ENCODE assay signal across 11 cellular contexts in genomic region chr10:1736180-1736971, GRCh38. TPM values are rescaled to one million over a fixed set of nuclear protein-coding genes. Genes with fewer than 3 reads are reported as not detected.
DNase-seq lines count a peak whose midpoint lies in the region; ATAC-seq, FAIRE-seq and TF ChIP-seq lines count a peak whose summit lies in the region.
"Had no signal": no experiment of that assay in that cellular context is flagged by ENCODE, and none has a peak within 500 bp of the region (broad histone marks: within the 10 kb centered on the region; RNA-seq: fewer than 3 reads in every experiment).

No MANE protein-coding gene starts in this region.

- H3K27ac ChIP-seq in DND-41 (ENCODE audit: low read length) (no peak overlapping the region), H1 (ENCODE audit: low read depth, low read length) (no peak overlapping the region)
- H3K27ac ChIP-seq: PC-9 had no signal

- POLR2A ChIA-PET in H1 (lab: Charles Lee; ENCODE audit: partially characterized antibody): no interaction called here

- H3K9me3 ChIP-seq in DND-41 (ENCODE audit: insufficient read depth, low read length, severe bottlenecking) (no peaks in the 10 kb centered on the region), H1 (ENCODE audit: insufficient read depth in 2 of 2, low read depth in 1 of 2, low read length in 1 of 2) (no peaks in the 10 kb centered on the region), neuron (ENCODE audit: low read length) (no peaks in the 10 kb centered on the region)

- no peak overlapping the region for H2AK5ac ChIP-seq in H1 (ENCODE audit: low read depth, low read length)

- no peak overlapping the region for H4K5ac ChIP-seq in H1 (ENCODE audit: insufficient read length, low read depth, low read length)

- H2BK12ac ChIP-seq in H1 (ENCODE audit: low read depth, low read length): no peak overlapping the region

- no peak for TF ChIP-seq EP300 in H1 (IDR thresholded peaks at IDR 0.05; ENCODE audit: borderline replicate concordance in 1 of 2, low read depth in 2 of 2, low read length in 2 of 2)

- ATAC-seq in DND-41 (ENCODE audit: insufficient read depth, low read depth): 0 out of 3 replicates have a peak, but pooled peaks have one; percentile 30
- peak; percentile 1 for ATAC-seq in HG02642 (IDR thresholded peaks at IDR 0.05; ENCODE audit: poor library complexity, unreplicated experiment)
- ATAC-seq in HG03354 (IDR thresholded peaks at IDR 0.05; ENCODE audit: poor library complexity, severe bottlenecking, unreplicated experiment): no peak

- no peak for FAIRE-seq in H1 (lab: Jason Lieb, UNC)

- H2BK120ac ChIP-seq in H1 (replicated peaks; ENCODE audit: low read depth, low read length): no peak overlapping the region

- no peak for TF ChIP-seq RAD21 in H1 (IDR thresholded peaks at IDR 0.05 in 1 of 2, conservative IDR thresholded peaks at IDR 0.05 in 1 of 2; ENCODE audit: low read depth in 2 of 2, low read length in 2 of 2)

- H3K23ac ChIP-seq in H1 (ENCODE audit: insufficient read length): no peak overlapping the region

- no peak overlapping the region for H3K18ac ChIP-seq in H1 (ENCODE audit: extremely low read depth, low read length)

- H3K9ac ChIP-seq in DND-41 (ENCODE audit: low read depth, low read length) (peak overlapping the region; percentile 17; the same call in 1 of the 2 replicates), H1 (replicated peaks in 1 of 4; ENCODE audit: extremely low read depth in 1 of 4, low read depth in 3 of 4, low read length in 3 of 4) (peak overlapping the region in 1 of 4 experiments; percentile 29; a peak in 2 of 7 replicates)

- DNase-seq in DND-41 (no peak), H1 (ENCODE audit: low read depth in 1 of 2, low spot score in 2 of 2) (no peak), NCI-H1048 (lab: John Stamatoyannopoulos, UW) (no peak)
- no peak for DNase-seq in activated CD8-positive, alpha-beta memory T cell treated with anti-CD3 and anti-CD28 coated beads for 24 hours
- DNase-seq in activated CD4-positive, alpha-beta T cell treated with anti-CD3 and anti-CD28 coated beads for 1 hour: no peak
- DNase-seq: effector CD8-positive, alpha-beta T cell; HCEC 1CT; PC-9 had no signal

- peaks cover 11% of the 10 kb centered on the region; the same call in 1 of the 2 replicates for H3K23me2 ChIP-seq in H1 (ENCODE audit: low read depth, low read length)

- CTCF ChIA-PET in H1 (lab: Charles Lee; ENCODE audit: partially characterized antibody): interaction anchor here (0.9 to 3.8 kb wide), 5 partner anchors 16 to 38 kb away, joined by 3 to 14 read pairs (median 3); no protein-coding TSS in a partner anchor

- H2AFZ ChIP-seq in DND-41 (ENCODE audit: low read depth, low read length): no peak overlapping the region
- H2AFZ ChIP-seq in H1 (ENCODE audit: low read length): peak overlapping the region; percentile 15; the same call in 1 of the 2 replicates
- peak overlapping the region; percentile 91 for H2AFZ ChIP-seq in neuron (ENCODE audit: low read depth, low read length)
- H2AFZ ChIP-seq: PC-9 had no signal

- no peak for TF ChIP-seq CTCF in DND-41 (IDR thresholded peaks at IDR 0.05; ENCODE audit: borderline replicate concordance, extremely low read depth, low read length, poor library complexity, severe bottlenecking)
- TF ChIP-seq CTCF in H1 (IDR thresholded peaks at IDR 0.05; ENCODE audit: control extremely low read depth in 1 of 3, insufficient read depth in 1 of 3, low read depth in 1 of 3, low read length in 3 of 3): no peak

- 9% methylated on average over 42 of the region's 43 CpGs; no CpG with 5 or more reads in 1 of the 2 experiments for whole genome bisulfite sequencing in H1 (ENCODE audit: extremely low coverage in 1 of 2, insufficient coverage in 1 of 2, insufficient read length in 1 of 2, insufficient replicate concordance in 2 of 2, low coverage in 1 of 2, low lambda C conversion rate in 2 of 2, missing lambda C conversion rate in 1 of 2), 2 experiments

- H3K4ac ChIP-seq in H1 (replicated peaks; ENCODE audit: insufficient read length, low read depth, low read length): no peak overlapping the region

- H3K79me1 ChIP-seq in H1 (ENCODE audit: low read depth, low read length): no peaks in the 10 kb centered on the region

- no peak overlapping the region for H2BK5ac ChIP-seq in H1 (ENCODE audit: low read depth, low read length)

- H2BK20ac ChIP-seq in H1 (ENCODE audit: low read length): no peak overlapping the region

- H3K4me1 ChIP-seq in DND-41 (ENCODE audit: insufficient read depth, low read length): peaks cover 23% of the 10 kb centered on the region
- peaks cover 0 to 11% (median 4%) of the 10 kb centered on the region in 4 experiments; a peak in 5 of 7 replicates for H3K4me1 ChIP-seq in H1 (replicated peaks in 1 of 4; ENCODE audit: control insufficient read depth in 3 of 4, insufficient read depth in 4 of 4, low read length in 3 of 4)
- peaks cover 14% of the 10 kb centered on the region for H3K4me1 ChIP-seq in neuron (ENCODE audit: insufficient read depth, low read length)

- H3K4me3 ChIP-seq in DND-41 (ENCODE audit: low read depth in 1 of 2, low read length in 2 of 2) (peak overlapping the region in 1 of 2 experiments; percentile 36; a peak in 2 of 4 replicates), H1 (ENCODE audit: extremely low read depth in 1 of 4, insufficient read depth in 2 of 4, low read depth in 3 of 4, low read length in 4 of 4) (peak overlapping the region; percentile 41 to 68 (median 54)), neuron (ENCODE audit: low read length) (peak overlapping the region; percentile 40)
- H3K4me3 ChIP-seq: PC-9 had no signal

- no peaks in the 10 kb centered on the region for H3K79me2 ChIP-seq in DND-41 (ENCODE audit: insufficient read depth, low read length)
- no peaks in the 10 kb centered on the region for H3K79me2 ChIP-seq in H1 (ENCODE audit: control insufficient read depth in 1 of 2, insufficient read depth in 2 of 2, low read length in 2 of 2)

- TF ChIP-seq POLR2A in H1 (IDR thresholded peaks at IDR 0.05; ENCODE audit: control extremely low read depth in 1 of 2, low read depth in 2 of 2, low read length in 2 of 2): no peak

- peaks cover 63% of the 10 kb centered on the region for H3K27me3 ChIP-seq in DND-41 (ENCODE audit: insufficient read depth, low read length, poor library complexity)
- H3K27me3 ChIP-seq in H1 (replicated peaks in 1 of 4; ENCODE audit: control insufficient read depth in 3 of 4, extremely low read depth in 1 of 4, insufficient read depth in 3 of 4, low read length in 3 of 4): peaks cover 0 to 28% (median 20%) of the 10 kb centered on the region in 4 experiments; a peak in 6 of 7 replicates
- H3K27me3 ChIP-seq in neuron (ENCODE audit: insufficient read depth, low read length): peaks cover 69% of the 10 kb centered on the region

- 0 out of 2 replicates have a peak overlapping the region, but pooled peaks have one; percentile 45 for H4K8ac ChIP-seq in H1 (ENCODE audit: extremely low read depth, insufficient read depth, low read length)

- H3K14ac ChIP-seq in H1 (ENCODE audit: insufficient read length): no peak overlapping the region

- no peak overlapping the region for H4K91ac ChIP-seq in H1 (replicated peaks; ENCODE audit: insufficient read length, low read length)

- H4K20me1 ChIP-seq in DND-41 (ENCODE audit: insufficient read depth, low read length): no peaks in the 10 kb centered on the region
- H4K20me1 ChIP-seq in H1 (replicated peaks in 1 of 2; ENCODE audit: control insufficient read depth in 1 of 2, insufficient read depth in 2 of 2, low read length in 2 of 2): peaks cover 0 to 1% of the 10 kb centered on the region in 2 experiments

- H3K4me2 ChIP-seq in DND-41 (ENCODE audit: insufficient read depth, low read length) (peak overlapping the region; percentile 57), H1 (ENCODE audit: insufficient read depth in 1 of 2, low read depth in 2 of 2, low read length in 2 of 2) (peak overlapping the region; percentile 75 to 86)
- H3K4me2 ChIP-seq: PC-9 had no signal

- no peak overlapping the region for H3K56ac ChIP-seq in H1 (replicated peaks; ENCODE audit: insufficient read length, low read depth, low read length)

- H2BK15ac ChIP-seq in H1 (ENCODE audit: low read length): no peak overlapping the region

- H3K36me3 ChIP-seq in DND-41 (ENCODE audit: insufficient read depth, low read length) (no peaks in the 10 kb centered on the region), H1 (ENCODE audit: control insufficient read depth in 2 of 4, insufficient read depth in 4 of 4, low read length in 3 of 4) (no peaks in the 10 kb centered on the region), neuron (ENCODE audit: insufficient read depth, low read length) (no peaks in the 10 kb centered on the region)

TF ChIP-seq in H1, 55 proteins besides CTCF, POLR2A, EP300 and RAD21 (continues in another document):
- peak; percentile 33 for TF ChIP-seq KDM4A (IDR thresholded peaks at IDR 0.05; ENCODE audit: low read depth, low read length, severe bottlenecking)
- no peak for TF ChIP-seq MAX (IDR thresholded peaks at IDR 0.05)
- TF ChIP-seq SUZ12 (IDR thresholded peaks at IDR 0.05; ENCODE audit: low read length): peak; percentile 24; the same call in 1 of the 2 replicates
- TF ChIP-seq EZH2 (IDR thresholded peaks at IDR 0.05; ENCODE audit: low read depth, low read length, severe bottlenecking): peak; percentile 64
- TF ChIP-seq CTBP2 (IDR thresholded peaks at IDR 0.05; ENCODE audit: borderline replicate concordance, insufficient read depth, insufficient read length, low read length): no peak
- no peak for TF ChIP-seq TAF7 (optimal IDR thresholded peaks at IDR 0.05; ENCODE audit: borderline replicate concordance, low read depth, low read length)
- TF ChIP-seq E2F6 (IDR thresholded peaks at IDR 0.05): peak; percentile 59
- peak; percentile 57 for TF ChIP-seq RNF2 (IDR thresholded peaks at IDR 0.05; ENCODE audit: borderline replicate concordance, low read depth, low read length, missing control alignments, poor library complexity, severe bottlenecking)

RNA-seq across cellular contexts. Expression of gene ADARB2, which starts 0.9 kb away (rescaled TPM):
- 2.7 and 2.8 TPM in 2 replicates for total RNA-seq in H1 (2021; fragmentation: NEBNext Ultra II Directional; extraction: Animal tissue kit (Norgen Biotek cat#: 25700))
- polyA plus RNA-seq in H1 (2011; rRNA removed): 2.2 and 3.9 TPM in 2 replicates
- polyA plus RNA-seq in H1 (2011; cell fraction: cytosol; rRNA removed): 3.0 TPM
- 7.6 TPM for polyA plus RNA-seq in H1 (2011; cell fraction: nucleus; rRNA removed)
- 1.7 to 2.8 TPM (median 2.0 TPM) in 4 replicates for polyA plus RNA-seq in H1 (2012, experiment 1 of 2)
- 0.47 TPM for polyA plus RNA-seq in H1 (2012, experiment 2 of 2)
- polyA plus RNA-seq in H1 (2013, experiment 1 of 2): 0.81 TPM
- polyA plus RNA-seq in H1 (2013, experiment 2 of 2): 0.81 TPM
- polyA minus RNA-seq in H1 (2011; rRNA and poly(A)+ RNA removed): 1.8 and 2.1 TPM in 2 replicates
- polyA minus RNA-seq in H1 (2011; cell fraction: cytosol; rRNA and poly(A)+ RNA removed): 1.4 TPM
- 6.6 TPM for polyA minus RNA-seq in H1 (2011; cell fraction: nucleus; rRNA and poly(A)+ RNA removed)
- total RNA-seq: PC-9 had no signal
